15 cellular contexts compared by ENCODE assay signal in genomic region chr4:125642645-125643044, GRCh38.
DNase-seq lines count a peak whose midpoint lies in the region; ATAC-seq and TF ChIP-seq lines count a peak whose summit lies in the region.
"Had no signal": no experiment of that assay in that cellular context is flagged by ENCODE, and none has a peak within 500 bp of the region (broad histone marks: within the 10 kb centered on the region; RNA-seq: fewer than 3 reads in every experiment).

No MANE protein-coding gene starts in this region.

- H3K79me2 ChIP-seq in H9 (ENCODE audit: insufficient read depth, low read length) = no peaks in the 10 kb centered on the region

- no peaks in the 10 kb centered on the region for H3K79me1 ChIP-seq in H9 (ENCODE audit: insufficient read depth, low read depth, low read length, poor library complexity, severe bottlenecking)

- ATAC-seq in HG02571 (IDR thresholded peaks at IDR 0.05; ENCODE audit: unreplicated experiment) = no peak
- ATAC-seq: HepG2 had no signal

- H3K27ac Mint-ChIP-seq in H9 (peak overlapping the region; percentile 3 to 83 (median 79); a peak in 5 of 7 replicates), type B pancreatic cell (no peak overlapping the region)
- H3K27ac Mint-ChIP-seq: CD4-positive, CD25-positive, alpha-beta regulatory T cell had no signal

- no CpG with 5 or more reads among the region's 5 CpGs for WGBS in H9 (ENCODE audit: extremely low coverage, insufficient read length, low lambda C conversion rate)

- H3K4ac ChIP-seq in H9 (ENCODE audit: low read depth, low read length) = no peak overlapping the region

- no peak overlapping the region for H3K4me2 ChIP-seq in H9 (ENCODE audit: insufficient read depth, insufficient read length, low read length)

- no peak overlapping the region for H4K91ac ChIP-seq in H9 (ENCODE audit: insufficient read length, low read depth, low read length)

- POLR2A ChIA-PET in A673 (lab: Charles Lee; ENCODE audit: low non-redundant PET) = no interaction called here

- H2BK20ac ChIP-seq in H9 (ENCODE audit: low read depth, low read length, poor library complexity, severe bottlenecking) = no peak overlapping the region

- no peak overlapping the region for H2BK15ac ChIP-seq in H9 (ENCODE audit: low read depth, low read length)

- CTCF ChIA-PET in A673 (lab: Charles Lee) = no interaction called here

- no peak overlapping the region for H2BK120ac ChIP-seq in H9 (ENCODE audit: low read depth, low read length, poor library complexity, severe bottlenecking)

- H3K4me3 Mint-ChIP-seq in H9 (peak overlapping the region in 1 of 2 experiments; percentile 25; a peak in 1 of 5 replicates), type B pancreatic cell (no peak overlapping the region)

- H3K27ac ChIP-seq in A673 (ENCODE audit: low read depth, low read length, poor library complexity, severe bottlenecking) (no peak overlapping the region), H9 (ENCODE audit: insufficient read length, low read depth, low read length) (no peak overlapping the region), WERI-Rb-1 (no peak overlapping the region), iPS-18a (ENCODE audit: low read length) (no peak overlapping the region)
- H3K27ac ChIP-seq: BLaER1 treated with 17β-estradiol and CSF1 and Interleukin-3, amounts not matched to agents 10 nM and 100 nM had no signal

- H3T11ph ChIP-seq in H9 (ENCODE audit: low read length) = no peak overlapping the region

- H3K4me1 Mint-ChIP-seq in H9 = peaks cover 57 to 58% of the 10 kb centered on the region in 2 experiments
- H3K4me1 Mint-ChIP-seq in type B pancreatic cell (ENCODE audit: unreplicated experiment) = peaks cover 19% of the 10 kb centered on the region
- H3K4me1 Mint-ChIP-seq: CD4-positive, CD25-positive, alpha-beta regulatory T cell had no signal

- no TSS peak for BruUV-seq in A673 (replicated peaks; lab: Mats Ljungman, UMichigan)

- H3K18ac ChIP-seq in H9 (ENCODE audit: insufficient read length, low read depth, low read length) = no peak overlapping the region

- TF ChIP-seq CTCF in A673 (conservative IDR thresholded peaks at IDR 0.05; ENCODE audit: low read depth, low read length) = no peak
- no peak for TF ChIP-seq CTCF in H9 (conservative IDR thresholded peaks at IDR 0.05)
- TF ChIP-seq CTCF in WERI-Rb-1 (IDR thresholded peaks at IDR 0.05; ENCODE audit: low read depth, low read length) = no peak
- no peak for TF ChIP-seq CTCF in type B pancreatic cell (conservative IDR thresholded peaks at IDR 0.05)

- H3K9ac ChIP-seq in H9 (ENCODE audit: extremely low read depth, insufficient read length, low read length) (no peak overlapping the region), iPS-18a (ENCODE audit: low read length) (no peak overlapping the region)
- H3K9ac ChIP-seq: BLaER1 treated with 17β-estradiol and CSF1 and Interleukin-3, amounts not matched to agents 10 nM and 100 nM had no signal

- no peak overlapping the region for H3K56ac ChIP-seq in H9 (ENCODE audit: insufficient read length, low read depth, low read length)

- intact Hi-C loops in A673 (cut with micrococcal nuclease; ENCODE audit: unreplicated experiment) = no loop called here

- no peaks in the 10 kb centered on the region for H3K9me3 ChIP-seq in A673 (ENCODE audit: low read depth, low read length, poor library complexity, severe bottlenecking)
- H3K9me3 ChIP-seq in H9 (ENCODE audit: control insufficient read depth, low read depth, low read length) = no peaks in the 10 kb centered on the region
- H3K9me3 ChIP-seq in WERI-Rb-1 (ENCODE audit: severe bottlenecking) = no peaks in the 10 kb centered on the region
- H3K9me3 ChIP-seq in iPS-18a (ENCODE audit: control insufficient read depth, low read depth, low read length) = no peaks in the 10 kb centered on the region
- H3K9me3 ChIP-seq: BLaER1 treated with 17β-estradiol and CSF1 and Interleukin-3, amounts not matched to agents 10 nM and 100 nM had no signal

- no peak overlapping the region for H4K5ac ChIP-seq in H9 (ENCODE audit: insufficient read length, low read depth, low read length)

- no peak overlapping the region for H3K23ac ChIP-seq in H9 (ENCODE audit: insufficient read length, low read depth, low read length)

- H3K27me3 Mint-ChIP-seq in H9 (ENCODE audit: low read depth) (no peaks in the 10 kb centered on the region), type B pancreatic cell (peaks cover 10% of the 10 kb centered on the region)
- H3K27me3 Mint-ChIP-seq: CD4-positive, CD25-positive, alpha-beta regulatory T cell had no signal

- H3K27me3 ChIP-seq in A673 (replicated peaks; ENCODE audit: insufficient read depth, low read depth, low read length, poor library complexity) (peaks cover 3% of the 10 kb centered on the region), H9 (ENCODE audit: insufficient read depth, low read length) (no peaks in the 10 kb centered on the region), WERI-Rb-1 (ENCODE audit: insufficient read depth, low read depth, severe bottlenecking) (no peaks in the 10 kb centered on the region), iPS-18a (ENCODE audit: control insufficient read depth, insufficient read depth, low read length) (no peaks in the 10 kb centered on the region)
- H3K27me3 ChIP-seq: BLaER1 treated with 17β-estradiol and CSF1 and Interleukin-3, amounts not matched to agents 10 nM and 100 nM had no signal

- H3K4me3 ChIP-seq in A673 (ENCODE audit: low read depth, low read length, poor library complexity, severe bottlenecking) = no peak overlapping the region
- H3K4me3 ChIP-seq in WERI-Rb-1 (ENCODE audit: low read depth, low read length) = no peak overlapping the region
- peak overlapping the region; percentile 0 for H3K4me3 ChIP-seq in iPS-18a (ENCODE audit: low read length)
- H3K4me3 ChIP-seq: BLaER1 treated with 17β-estradiol and CSF1 and Interleukin-3, amounts not matched to agents 10 nM and 100 nM had no signal

- H2AK5ac ChIP-seq in H9 (ENCODE audit: insufficient read length, low read length) = no peak overlapping the region

- no peaks in the 10 kb centered on the region for H3K36me3 ChIP-seq in A673 (ENCODE audit: insufficient read depth, low read length, poor library complexity, severe bottlenecking)
- no peaks in the 10 kb centered on the region for H3K36me3 ChIP-seq in WERI-Rb-1
- no peaks in the 10 kb centered on the region for H3K36me3 ChIP-seq in iPS-18a (ENCODE audit: control insufficient read depth, low read depth, low read length)
- H3K36me3 ChIP-seq: BLaER1 treated with 17β-estradiol and CSF1 and Interleukin-3, amounts not matched to agents 10 nM and 100 nM had no signal

- H3K36me3 Mint-ChIP-seq in H9 (ENCODE audit: insufficient read depth in 1 of 3, low read depth in 3 of 3) = peaks cover 7 to 10% (median 8%) of the 10 kb centered on the region in 3 experiments; a peak in 5 of 7 replicates
- H3K36me3 Mint-ChIP-seq in type B pancreatic cell = no peaks in the 10 kb centered on the region
- H3K36me3 Mint-ChIP-seq: CD4-positive, CD25-positive, alpha-beta regulatory T cell had no signal

- H4K20me1 ChIP-seq in H9 (ENCODE audit: control insufficient read depth, insufficient read depth, insufficient read length) = no peaks in the 10 kb centered on the region
- H4K20me1 ChIP-seq: BLaER1 treated with 17β-estradiol and CSF1 and Interleukin-3, amounts not matched to agents 10 nM and 100 nM had no signal

- DNase-seq in A673 (ENCODE audit: low spot score) (peak; percentile 59), H9 (no peak), WERI-Rb-1 (peak; percentile 24), type B pancreatic cell (ENCODE audit: extremely low spot score, unreplicated experiment) (no peak), T-helper 2 cell (no peak)
- DNase-seq: 8988T; ACHN; CD4-positive, CD25-positive, alpha-beta regulatory T cell; DND-41; GDM1; H7 had no signal

- H4K8ac ChIP-seq in H9 (replicated peaks; ENCODE audit: insufficient read length, low read depth, low read length) = no peak overlapping the region

- H3K9me3 Mint-ChIP-seq in H9 = no peaks in the 10 kb centered on the region; a peak in 1 of 5 replicates
- H3K9me3 Mint-ChIP-seq in type B pancreatic cell = no peaks in the 10 kb centered on the region

- H3K14ac ChIP-seq in H9 (ENCODE audit: insufficient read depth, low read length) = no peak overlapping the region

- H3K4me1 ChIP-seq in A673 (ENCODE audit: insufficient read depth, low read length, poor library complexity, severe bottlenecking) (no peaks in the 10 kb centered on the region), H9 (ENCODE audit: insufficient read depth, low read length) (peaks cover 7% of the 10 kb centered on the region; the same call in 1 of the 2 replicates), iPS-18a (ENCODE audit: control insufficient read depth, low read depth, low read length) (peaks cover 42% of the 10 kb centered on the region)

- H2AFZ ChIP-seq in H9 (ENCODE audit: low read length) = no peak overlapping the region

- H2BK12ac ChIP-seq in H9 (ENCODE audit: insufficient read length, low read depth, low read length) = no peak overlapping the region

- H2BK5ac ChIP-seq in H9 (ENCODE audit: insufficient read length, low read length) = no peak overlapping the region

- H3K23me2 ChIP-seq in H9 (ENCODE audit: insufficient read length, low read depth, low read length, poor library complexity, severe bottlenecking) = no peaks in the 10 kb centered on the region

Comparison
In these comparisons a context has a peak if more than half of its experiments do, and no peak if none do; other contexts are left out.
1. DNase-seq: peak in A673 (single experiment) and WERI-Rb-1 (single experiment); none in H9 (single experiment), type B pancreatic cell (single experiment) and T-helper 2 cell (0 of 5).